In genomic region chr6:139847322-139847797, GRCh38 we compare ENCODE assay signal across 2 cellular contexts.
TF ChIP-seq lines count a peak whose summit lies in the region.

No MANE protein-coding gene starts in this region.

TF ChIP-seq in HEK293, 187 proteins besides CTCF, POLR2A, EP300 and RAD21:
- TF ChIP-seq ZNF654 (tag by site-specific recombination; IDR thresholded peaks at IDR 0.05; ENCODE audit: low read depth) (no peak), MEIS1 (CRISPR knock-in tag; IDR thresholded peaks at IDR 0.05; ENCODE audit: borderline replicate concordance) (no peak), ZNF677 (tag by site-specific recombination; IDR thresholded peaks at IDR 0.05) (no peak), WT1 (tag by site-specific recombination; IDR thresholded peaks at IDR 0.05) (no peak), ZXDB (tag by site-specific recombination; IDR thresholded peaks at IDR 0.05) (no peak), ZNF776 (tag by site-specific recombination; IDR thresholded peaks at IDR 0.05; ENCODE audit: borderline replicate concordance) (no peak), ZNF670 (tag by site-specific recombination; IDR thresholded peaks at IDR 0.05; ENCODE audit: low read depth) (no peak), ZNF274 (IDR thresholded peaks at IDR 0.05; ENCODE audit: low read length) (no peak), ZNF274 (tag by site-specific recombination; IDR thresholded peaks at IDR 0.05; ENCODE audit: borderline replicate concordance) (no peak), ZNF341 (tag by site-specific recombination; IDR thresholded peaks at IDR 0.05; ENCODE audit: low read depth) (0 out of 2 replicates have a peak, but pooled peaks have one; percentile 11), OSR2 (tag by site-specific recombination; IDR thresholded peaks at IDR 0.05) (no peak), ZNF16 (tag by site-specific recombination; IDR thresholded peaks at IDR 0.05; ENCODE audit: low read depth) (no peak), ZBTB17 (tag by site-specific recombination; IDR thresholded peaks at IDR 0.05) (peak; percentile 62), ZNF521 (tag by site-specific recombination; IDR thresholded peaks at IDR 0.05) (no peak), ZNF2 (tag by site-specific recombination; IDR thresholded peaks at IDR 0.05) (no peak), TRIM28 (IDR thresholded peaks at IDR 0.05; ENCODE audit: borderline replicate concordance, low read length) (peak; percentile 50; the same call in 1 of the 2 replicates), HOXA7 (CRISPR knock-in tag; IDR thresholded peaks at IDR 0.05; ENCODE audit: borderline replicate concordance) (no peak), ZNF785 (tag by site-specific recombination; IDR thresholded peaks at IDR 0.05) (no peak), ZSCAN30 (tag by site-specific recombination; IDR thresholded peaks at IDR 0.05) (no peak), ZNF692 (tag by site-specific recombination; IDR thresholded peaks at IDR 0.05) (no peak), KLF17 (tag by site-specific recombination; IDR thresholded peaks at IDR 0.05) (no peak), ZNF221 (tag by site-specific recombination; IDR thresholded peaks at IDR 0.05; ENCODE audit: borderline replicate concordance) (no peak), ZNF529 (tag by site-specific recombination; IDR thresholded peaks at IDR 0.05; ENCODE audit: insufficient replicate concordance) (no peak), GLI2 (tag by site-specific recombination; IDR thresholded peaks at IDR 0.05; ENCODE audit: borderline replicate concordance, low read depth) (no peak)
- TF ChIP-seq, protein P1, sequence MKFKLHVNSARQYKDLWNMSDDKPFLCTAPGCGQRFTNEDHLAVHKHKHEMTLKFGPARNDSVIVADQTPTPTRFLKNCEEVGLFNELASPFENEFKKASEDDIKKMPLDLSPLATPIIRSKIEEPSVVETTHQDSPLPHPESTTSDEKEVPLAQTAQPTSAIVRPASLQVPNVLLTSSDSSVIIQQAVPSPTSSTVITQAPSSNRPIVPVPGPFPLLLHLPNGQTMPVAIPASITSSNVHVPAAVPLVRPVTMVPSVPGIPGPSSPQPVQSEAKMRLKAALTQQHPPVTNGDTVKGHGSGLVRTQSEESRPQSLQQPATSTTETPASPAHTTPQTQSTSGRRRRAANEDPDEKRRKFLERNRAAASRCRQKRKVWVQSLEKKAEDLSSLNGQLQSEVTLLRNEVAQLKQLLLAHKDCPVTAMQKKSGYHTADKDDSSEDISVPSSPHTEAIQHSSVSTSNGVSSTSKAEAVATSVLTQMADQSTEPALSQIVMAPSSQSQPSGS (tag by site-specific recombination; IDR thresholded peaks at IDR 0.05; ENCODE audit: low read depth), result no peak
- TF ChIP-seq, protein P2, sequence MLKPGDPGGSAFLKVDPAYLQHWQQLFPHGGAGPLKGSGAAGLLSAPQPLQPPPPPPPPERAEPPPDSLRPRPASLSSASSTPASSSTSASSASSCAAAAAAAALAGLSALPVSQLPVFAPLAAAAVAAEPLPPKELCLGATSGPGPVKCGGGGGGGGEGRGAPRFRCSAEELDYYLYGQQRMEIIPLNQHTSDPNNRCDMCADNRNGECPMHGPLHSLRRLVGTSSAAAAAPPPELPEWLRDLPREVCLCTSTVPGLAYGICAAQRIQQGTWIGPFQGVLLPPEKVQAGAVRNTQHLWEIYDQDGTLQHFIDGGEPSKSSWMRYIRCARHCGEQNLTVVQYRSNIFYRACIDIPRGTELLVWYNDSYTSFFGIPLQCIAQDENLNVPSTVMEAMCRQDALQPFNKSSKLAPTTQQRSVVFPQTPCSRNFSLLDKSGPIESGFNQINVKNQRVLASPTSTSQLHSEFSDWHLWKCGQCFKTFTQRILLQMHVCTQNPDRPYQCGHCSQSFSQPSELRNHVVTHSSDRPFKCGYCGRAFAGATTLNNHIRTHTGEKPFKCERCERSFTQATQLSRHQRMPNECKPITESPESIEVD (tag by site-specific recombination; IDR thresholded peaks at IDR 0.05), result no peak

TF ChIP-seq in K562, 482 proteins besides CTCF, POLR2A, EP300 and RAD21:
- TF ChIP-seq CBFA2T3 (IDR thresholded peaks at IDR 0.05) (peak; percentile 33; the same call in 1 of the 2 replicates), KDM2B (CRISPR knock-in tag; IDR thresholded peaks at IDR 0.05) (no peak), VEZF1 (CRISPR knock-in tag; IDR thresholded peaks at IDR 0.05) (peak; percentile 36; the same call in 1 of the 2 replicates)
